In the genomic region with DNA sequence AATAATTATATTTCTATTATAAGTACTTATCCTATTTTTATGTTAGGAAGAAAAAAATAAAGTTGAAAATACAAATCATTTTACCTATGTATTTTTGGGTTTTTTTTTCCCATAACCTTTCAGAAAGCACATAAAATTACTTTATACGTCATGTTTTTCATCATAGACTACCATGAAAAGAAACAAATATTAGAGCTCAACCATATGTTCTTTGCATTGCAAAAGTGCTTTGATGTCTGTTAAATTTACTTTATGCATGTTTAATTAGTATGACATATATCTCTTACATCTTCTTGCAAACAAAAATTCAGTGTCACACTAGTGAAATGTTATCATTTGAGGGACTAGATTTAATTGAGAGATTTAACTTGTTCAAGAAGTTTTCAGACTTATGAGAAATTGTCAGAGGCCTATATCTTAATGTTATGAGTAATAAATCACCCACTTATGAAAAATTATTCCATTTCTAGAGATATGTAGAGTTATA, we compare ENCODE assay signal across 38 cellular contexts. TPM values are rescaled to one million over a fixed set of nuclear protein-coding genes. Genes with fewer than 3 reads are reported as not detected.
"Had no signal": no experiment of that assay in that cellular context is flagged by ENCODE, and none has a peak within 500 bp of the region (broad histone marks: within the 10 kb centered on the region; RNA-seq: fewer than 3 reads in every experiment).

No MANE protein-coding gene starts in this region.

- H3K27me3 Mint-ChIP-seq: activated CD4-positive, alpha-beta memory T cell treated with anti-CD3 and anti-CD28 coated beads, Interleukin-2, amount 10 ng/mL, durations not matched to agents 7 days and 5 days; activated CD4-positive, alpha-beta T cell treated with anti-CD3 and anti-CD28 coated beads for 36 hours; activated CD4-positive, alpha-beta T cell treated with anti-CD3 and anti-CD28 coated beads, Interleukin-2, amount 10 ng/mL, durations not matched to agents 7 days and 5 days; activated CD8-positive, alpha-beta memory T cell treated with anti-CD3 and anti-CD28 coated beads, Interleukin-2, amount 10 ng/mL, durations not matched to agents 7 days and 5 days; activated naive CD4-positive, alpha-beta T cell treated with anti-CD3 and anti-CD28 coated beads, Interleukin-2, amount 10 ng/mL, durations not matched to agents 7 days and 5 days; activated naive CD4-positive, alpha-beta T cell treated with anti-CD3 and anti-CD28 coated beads, Interleukin-2, amount 50 U/mL, for 24 hours; activated naive CD8-positive, alpha-beta T cell; activated naive CD8-positive, alpha-beta T cell treated with anti-CD3 and anti-CD28 coated beads, Interleukin-2, amount 10 ng/mL, durations not matched to agents 7 days and 5 days; activated naive CD8-positive, alpha-beta T cell treated with anti-CD3 and anti-CD28 coated beads, Interleukin-2, amount 50 U/mL, for 24 hours; activated T-cell treated with anti-CD3 and anti-CD28 coated beads, Interleukin-2, amount 50 U/mL, for 24 hours; brain; central memory CD8-positive, alpha-beta T cell had no signal

- H3K27ac Mint-ChIP-seq: activated CD4-positive, alpha-beta memory T cell treated with anti-CD3 and anti-CD28 coated beads, Interleukin-2, amount 10 ng/mL, durations not matched to agents 7 days and 5 days; activated CD4-positive, alpha-beta T cell treated with anti-CD3 and anti-CD28 coated beads for 36 hours; activated CD4-positive, alpha-beta T cell treated with anti-CD3 and anti-CD28 coated beads, Interleukin-2, amount 10 ng/mL, durations not matched to agents 7 days and 5 days; activated CD8-positive, alpha-beta memory T cell treated with anti-CD3 and anti-CD28 coated beads, Interleukin-2, amount 10 ng/mL, durations not matched to agents 7 days and 5 days; activated CD8-positive, alpha-beta T cell treated with anti-CD3 and anti-CD28 coated beads, Interleukin-2, amount 10 ng/mL, durations not matched to agents 7 days and 5 days; activated naive CD4-positive, alpha-beta T cell treated with anti-CD3 and anti-CD28 coated beads, Interleukin-2, amount 10 ng/mL, durations not matched to agents 7 days and 5 days; activated naive CD4-positive, alpha-beta T cell treated with anti-CD3 and anti-CD28 coated beads, Interleukin-2, amount 50 U/mL, for 24 hours; activated naive CD8-positive, alpha-beta T cell; activated naive CD8-positive, alpha-beta T cell treated with anti-CD3 and anti-CD28 coated beads, Interleukin-2, amount 10 ng/mL, durations not matched to agents 7 days and 5 days; activated naive CD8-positive, alpha-beta T cell treated with anti-CD3 and anti-CD28 coated beads, Interleukin-2, amount 50 U/mL, for 24 hours; activated T-cell treated with anti-CD3 and anti-CD28 coated beads, Interleukin-2, amount 50 U/mL, for 24 hours; activated T-helper 2 cell treated with anti-CD3 and anti-CD28 coated beads, Interferon-gamma antibody, Interleukin-2, Interleukin-4, amounts not matched to agents 10 μg/mL and 5 μg/mL and 100 μg/mL, durations not matched to agents 14 hours and 24 hours and 36 hours; brain; T-helper 1 cell treated with Interleukin-12 subunit alpha and Interleukin-12 subunit beta and Interleukin-4 antibody, amounts not matched to agents 30 μg/mL and 1 μg/mL, for 36 hours; T-helper 2 cell treated with Interferon-gamma antibody and Interleukin-4, amounts not matched to agents 5 μg/mL and 100 μg/mL, for 36 hours; WTC11 had no signal

- H3K27ac ChIP-seq: ascending aorta, cardiac muscle cell, WERI-Rb-1 had no signal

- FAIRE-seq: bronchial epithelial cell had no signal

- H3K4me3 Mint-ChIP-seq: activated CD4-positive, alpha-beta memory T cell treated with anti-CD3 and anti-CD28 coated beads, Interleukin-2, amount 10 ng/mL, durations not matched to agents 7 days and 5 days; activated CD4-positive, alpha-beta T cell treated with anti-CD3 and anti-CD28 coated beads for 36 hours; activated CD4-positive, alpha-beta T cell treated with anti-CD3 and anti-CD28 coated beads, Interleukin-2, amount 10 ng/mL, durations not matched to agents 7 days and 5 days; activated CD8-positive, alpha-beta memory T cell treated with anti-CD3 and anti-CD28 coated beads, Interleukin-2, amount 10 ng/mL, durations not matched to agents 7 days and 5 days; activated CD8-positive, alpha-beta T cell treated with anti-CD3 and anti-CD28 coated beads, Interleukin-2, amount 10 ng/mL, durations not matched to agents 7 days and 5 days; activated naive CD4-positive, alpha-beta T cell treated with anti-CD3 and anti-CD28 coated beads, Interleukin-2, amount 10 ng/mL, durations not matched to agents 7 days and 5 days; activated naive CD4-positive, alpha-beta T cell treated with anti-CD3 and anti-CD28 coated beads, Interleukin-2, amount 50 U/mL, for 24 hours; activated naive CD8-positive, alpha-beta T cell; activated naive CD8-positive, alpha-beta T cell treated with anti-CD3 and anti-CD28 coated beads, Interleukin-2, amount 10 ng/mL, durations not matched to agents 7 days and 5 days; activated naive CD8-positive, alpha-beta T cell treated with anti-CD3 and anti-CD28 coated beads, Interleukin-2, amount 50 U/mL, for 24 hours; activated T-cell treated with anti-CD3 and anti-CD28 coated beads, Interleukin-2, amount 50 U/mL, for 24 hours; brain; central memory CD8-positive, alpha-beta T cell; T-helper 1 cell treated with Interleukin-12 subunit alpha and Interleukin-12 subunit beta and Interleukin-4 antibody, amounts not matched to agents 30 μg/mL and 1 μg/mL, for 36 hours; T-helper 2 cell treated with Interferon-gamma antibody and Interleukin-4, amounts not matched to agents 5 μg/mL and 100 μg/mL, for 36 hours; WTC11 had no signal

- H3K9me3 Mint-ChIP-seq: activated CD4-positive, alpha-beta memory T cell treated with anti-CD3 and anti-CD28 coated beads, Interleukin-2, amount 10 ng/mL, durations not matched to agents 7 days and 5 days; activated CD4-positive, alpha-beta T cell treated with anti-CD3 and anti-CD28 coated beads, Interleukin-2, amount 10 ng/mL, durations not matched to agents 7 days and 5 days; activated naive CD4-positive, alpha-beta T cell treated with anti-CD3 and anti-CD28 coated beads, Interleukin-2, amount 10 ng/mL, durations not matched to agents 7 days and 5 days; activated naive CD4-positive, alpha-beta T cell treated with anti-CD3 and anti-CD28 coated beads, Interleukin-2, amount 50 U/mL, for 24 hours; activated naive CD8-positive, alpha-beta T cell treated with anti-CD3 and anti-CD28 coated beads, Interleukin-2, amount 10 ng/mL, durations not matched to agents 7 days and 5 days; activated naive CD8-positive, alpha-beta T cell treated with anti-CD3 and anti-CD28 coated beads, Interleukin-2, amount 50 U/mL, for 24 hours; activated T-cell treated with anti-CD3 and anti-CD28 coated beads, Interleukin-2, amount 50 U/mL, for 24 hours; activated T-helper 2 cell treated with anti-CD3 and anti-CD28 coated beads, Interferon-gamma antibody, Interleukin-2, Interleukin-4, amounts not matched to agents 10 μg/mL and 5 μg/mL and 100 μg/mL, durations not matched to agents 14 hours and 24 hours and 36 hours; brain; central memory CD8-positive, alpha-beta T cell; T-helper 1 cell treated with Interleukin-12 subunit alpha and Interleukin-12 subunit beta and Interleukin-4 antibody, amounts not matched to agents 30 μg/mL and 1 μg/mL, for 36 hours; T-helper 2 cell treated with Interferon-gamma antibody and Interleukin-4, amounts not matched to agents 5 μg/mL and 100 μg/mL, for 36 hours; WTC11 had no signal

- DNase-seq: activated CD4-positive, alpha-beta memory T cell treated with anti-CD3 and anti-CD28 coated beads, Interleukin-2, amount 10 ng/mL, durations not matched to agents 7 days and 5 days; activated CD4-positive, alpha-beta T cell treated with anti-CD3 and anti-CD28 coated beads for 1 hour; activated CD4-positive, alpha-beta T cell treated with anti-CD3 and anti-CD28 coated beads for 36 hours; activated CD4-positive, alpha-beta T cell treated with anti-CD3 and anti-CD28 coated beads for 48 hours; activated CD4-positive, alpha-beta T cell treated with anti-CD3 and anti-CD28 coated beads, Interleukin-2, amount 10 ng/mL, durations not matched to agents 7 days and 5 days; activated CD4-positive, alpha-beta T cell treated with anti-CD3 and anti-CD28 coated beads, Interleukin-2, amount 50 U/mL, for 48 hours; activated CD4-positive, CD25-positive, alpha-beta regulatory T cell; activated CD8-positive, alpha-beta memory T cell treated with anti-CD3 and anti-CD28 coated beads for 24 hours; activated CD8-positive, alpha-beta memory T cell treated with anti-CD3 and anti-CD28 coated beads, Interleukin-2, amount 10 ng/mL, durations not matched to agents 7 days and 5 days; activated CD8-positive, alpha-beta memory T cell treated with anti-CD3 and anti-CD28 coated beads, Interleukin-2, amount 50 U/mL, for 48 hours; activated CD8-positive, alpha-beta T cell treated with anti-CD3 and anti-CD28 coated beads, Interleukin-2, amount 10 ng/mL, durations not matched to agents 7 days and 5 days; activated effector memory CD4-positive, alpha-beta T cell treated with Interleukin-2 at 50 U/mL for 16 hours; activated gamma-delta T cell; activated naive CD4-positive, alpha-beta T cell treated with anti-CD3 and anti-CD28 coated beads, Interleukin-2, amount 10 ng/mL, durations not matched to agents 7 days and 5 days; activated naive CD4-positive, alpha-beta T cell treated with Interleukin-2 at 50 U/mL for 16 hours; activated naive CD8-positive, alpha-beta T cell treated with anti-CD3 and anti-CD28 coated beads, Interleukin-2, amount 10 ng/mL, durations not matched to agents 7 days and 5 days; activated naive CD8-positive, alpha-beta T cell treated with anti-CD3 and anti-CD28 coated beads, Interleukin-2, amount 50 U/mL, for 24 hours; activated T-cell treated with anti-CD3 and anti-CD28 coated beads, Interleukin-2, amount 50 U/mL, for 24 hours; activated T-cell treated with anti-CD3 and anti-CD28 coated beads, Interleukin-2, amount 50 U/mL, for 48 hours; amygdala; anterior cingulate cortex; caudate nucleus; cerebellar nuclear complex; T-helper 1 cell; T-helper 2 cell; T-helper 9 cell; WERI-Rb-1 had no signal

- H3K9me3 ChIP-seq: ascending aorta had no signal

- H3K4me1 Mint-ChIP-seq: activated CD4-positive, alpha-beta memory T cell treated with anti-CD3 and anti-CD28 coated beads, Interleukin-2, amount 10 ng/mL, durations not matched to agents 7 days and 5 days; activated CD4-positive, alpha-beta T cell treated with anti-CD3 and anti-CD28 coated beads for 36 hours; activated CD4-positive, alpha-beta T cell treated with anti-CD3 and anti-CD28 coated beads, Interleukin-2, amount 10 ng/mL, durations not matched to agents 7 days and 5 days; activated CD8-positive, alpha-beta memory T cell treated with anti-CD3 and anti-CD28 coated beads, Interleukin-2, amount 10 ng/mL, durations not matched to agents 7 days and 5 days; activated naive CD4-positive, alpha-beta T cell treated with anti-CD3 and anti-CD28 coated beads, Interleukin-2, amount 10 ng/mL, durations not matched to agents 7 days and 5 days; activated naive CD4-positive, alpha-beta T cell treated with anti-CD3 and anti-CD28 coated beads, Interleukin-2, amount 50 U/mL, for 24 hours; activated naive CD8-positive, alpha-beta T cell treated with anti-CD3 and anti-CD28 coated beads, Interleukin-2, amount 10 ng/mL, durations not matched to agents 7 days and 5 days; activated naive CD8-positive, alpha-beta T cell treated with anti-CD3 and anti-CD28 coated beads, Interleukin-2, amount 50 U/mL, for 24 hours; brain; central memory CD8-positive, alpha-beta T cell; WTC11 had no signal

- H3K4me3 ChIP-seq: ascending aorta, cardiac muscle cell had no signal

- H3K4me1 ChIP-seq: ascending aorta had no signal

- H3K36me3 ChIP-seq: ascending aorta, cardiac muscle cell had no signal

- H3K27me3 ChIP-seq: ascending aorta, cardiac muscle cell had no signal

RNA-seq across cellular contexts. Expression of gene BRIP1, which starts 24.0 kb away (rescaled TPM):
- total RNA-seq: ascending aorta had no signal
